ENCODE assay signal across 12 cellular contexts in the genomic region with DNA sequence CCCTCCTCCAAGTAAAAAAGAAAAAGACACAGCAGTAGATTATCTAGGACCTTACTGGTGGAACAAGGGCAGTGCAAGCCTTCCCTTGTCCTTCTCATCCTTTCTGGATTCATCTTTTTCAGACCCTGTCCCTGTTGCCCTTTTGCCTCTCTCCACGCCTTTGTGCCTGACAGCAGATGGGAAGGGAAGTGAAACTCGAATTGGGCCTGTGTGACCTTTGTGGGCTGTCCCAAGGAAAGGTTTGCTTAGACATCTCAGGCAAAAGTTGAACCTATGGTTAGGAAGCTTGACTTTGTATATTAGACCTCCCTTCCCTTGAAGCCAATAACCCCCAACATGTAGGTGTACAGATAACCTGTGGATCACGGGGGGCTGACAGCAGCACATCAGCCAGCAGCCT.
A peak's percentile ranks its signal among the peaks of the same experiment; 100 is the strongest.
DNase-seq lines count a peak whose midpoint lies in the region; ATAC-seq and TF ChIP-seq lines count a peak whose summit lies in the region.
"Had no signal": no experiment of that assay in that cellular context is flagged by ENCODE, and none has a peak within 500 bp of the region (broad histone marks: within the 10 kb centered on the region; RNA-seq: fewer than 3 reads in every experiment).

No MANE protein-coding gene starts in this region.

- peaks cover 16% of the 10 kb centered on the region for H3K4me1 Mint-ChIP-seq in HFFc6 (ENCODE audit: low read depth)
- H3K4me1 Mint-ChIP-seq in memory B cell: peaks cover 62% of the 10 kb centered on the region

- H3K27me3 Mint-ChIP-seq in HFFc6 (ENCODE audit: insufficient read depth) (no peaks in the 10 kb centered on the region; the same call in 1 of the 2 replicates), memory B cell (no peaks in the 10 kb centered on the region)
- H3K27me3 Mint-ChIP-seq: activated CD4-positive, alpha-beta T cell treated with anti-CD3 and anti-CD28 coated beads, Interleukin-2, amount 10 ng/mL, durations not matched to agents 7 days and 5 days had no signal

- no peaks in the 10 kb centered on the region for H3K9me3 Mint-ChIP-seq in HFFc6
- peaks cover 2% of the 10 kb centered on the region for H3K9me3 Mint-ChIP-seq in memory B cell
- H3K9me3 Mint-ChIP-seq: activated CD4-positive, alpha-beta T cell treated with anti-CD3 and anti-CD28 coated beads, Interleukin-2, amount 10 ng/mL, durations not matched to agents 7 days and 5 days; activated T-helper 2 cell treated with anti-CD3 and anti-CD28 coated beads, Interferon-gamma antibody, Interleukin-2, Interleukin-4, amounts not matched to agents 10 μg/mL and 5 μg/mL and 100 μg/mL, durations not matched to agents 14 hours and 24 hours and 36 hours had no signal

- H3K4me3 Mint-ChIP-seq in HFFc6: no peak overlapping the region
- H3K4me3 Mint-ChIP-seq in memory B cell: peak overlapping the region; percentile 64
- H3K4me3 Mint-ChIP-seq: activated CD4-positive, alpha-beta T cell treated with anti-CD3 and anti-CD28 coated beads, Interleukin-2, amount 10 ng/mL, durations not matched to agents 7 days and 5 days had no signal

- H3K27ac Mint-ChIP-seq in HFFc6: peak overlapping the region; percentile 34; the same call in 1 of the 2 replicates
- peak overlapping the region; percentile 88 for H3K27ac Mint-ChIP-seq in memory B cell
- H3K27ac Mint-ChIP-seq: activated CD4-positive, alpha-beta T cell treated with anti-CD3 and anti-CD28 coated beads, Interleukin-2, amount 10 ng/mL, durations not matched to agents 7 days and 5 days; activated T-helper 2 cell treated with anti-CD3 and anti-CD28 coated beads, Interferon-gamma antibody, Interleukin-2, Interleukin-4, amounts not matched to agents 10 μg/mL and 5 μg/mL and 100 μg/mL, durations not matched to agents 14 hours and 24 hours and 36 hours had no signal

- no peak for TF ChIP-seq CTCF in HFFc6 (IDR thresholded peaks at IDR 0.05)

- DNase-seq in HFFc6: no peak
- peak; percentile 82 for DNase-seq in NAMALWA (ENCODE audit: low spot score)
- DNase-seq in memory B cell (ENCODE audit: low spot score in 2 of 2): peak; percentile 36 to 38
- no peak for DNase-seq in GM19240 (ENCODE audit: insufficient read length, low spot score)
- no peak for DNase-seq in NK-92 treated with Interleukin-12 subunit alpha and Interleukin-12 subunit beta, amount 100 ng/mL, for 24 hours (lab: John Stamatoyannopoulos, UW)
- no peak for DNase-seq in EL
- DNase-seq: activated CD4-positive, alpha-beta T cell treated with anti-CD3 and anti-CD28 coated beads, Interleukin-2, amount 10 ng/mL, durations not matched to agents 7 days and 5 days; NCI-H1436 treated with DMSO at 0.1 percent for 48 hours; NCI-H82; T-helper 1 cell had no signal

- ATAC-seq in GM18909 (IDR thresholded peaks at IDR 0.05; ENCODE audit: poor library complexity, unreplicated experiment) (peak; percentile 34), memory B cell (ENCODE audit: low read depth) (peak; percentile 75)

- H3K36me3 Mint-ChIP-seq in HFFc6 (ENCODE audit: low read depth): no peaks in the 10 kb centered on the region
- H3K36me3 Mint-ChIP-seq in memory B cell: no peaks in the 10 kb centered on the region

Comparison
In these comparisons a context has a peak if more than half of its experiments do, and no peak if none do; other contexts are left out.
1. DNase-seq: peak in NAMALWA (single experiment) and memory B cell (2 of 2); none in HFFc6 (single experiment), GM19240 (single experiment), NK-92 treated with Interleukin-12 subunit alpha and Interleukin-12 subunit beta, amount 100 ng/mL, for 24 hours (single experiment) and EL (single experiment).